ENCODE assay signal across 2 cellular contexts in the genomic region with DNA sequence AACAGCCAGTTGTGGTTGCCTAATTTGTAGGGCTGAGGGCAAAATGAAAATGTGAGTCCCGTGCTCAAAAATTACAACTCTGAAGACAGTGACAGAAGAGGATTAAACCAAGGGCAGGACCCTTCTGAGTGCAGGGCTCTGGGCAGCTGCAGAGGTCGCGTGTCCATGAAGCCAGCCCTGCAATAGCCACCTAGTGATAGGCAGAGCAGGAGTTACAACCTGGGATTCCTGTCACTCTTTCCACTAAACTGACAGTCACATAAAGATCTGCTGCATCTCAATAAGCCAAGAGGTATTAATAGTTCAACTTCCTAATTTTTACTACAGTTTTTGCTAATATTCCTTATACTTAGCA.
TF ChIP-seq lines count a peak whose summit lies in the region.

No MANE protein-coding gene starts in this region.

TF ChIP-seq in GM23338, 12 proteins besides CTCF, POLR2A, EP300 and RAD21 (continued from another document):
- TF ChIP-seq, protein P1, sequence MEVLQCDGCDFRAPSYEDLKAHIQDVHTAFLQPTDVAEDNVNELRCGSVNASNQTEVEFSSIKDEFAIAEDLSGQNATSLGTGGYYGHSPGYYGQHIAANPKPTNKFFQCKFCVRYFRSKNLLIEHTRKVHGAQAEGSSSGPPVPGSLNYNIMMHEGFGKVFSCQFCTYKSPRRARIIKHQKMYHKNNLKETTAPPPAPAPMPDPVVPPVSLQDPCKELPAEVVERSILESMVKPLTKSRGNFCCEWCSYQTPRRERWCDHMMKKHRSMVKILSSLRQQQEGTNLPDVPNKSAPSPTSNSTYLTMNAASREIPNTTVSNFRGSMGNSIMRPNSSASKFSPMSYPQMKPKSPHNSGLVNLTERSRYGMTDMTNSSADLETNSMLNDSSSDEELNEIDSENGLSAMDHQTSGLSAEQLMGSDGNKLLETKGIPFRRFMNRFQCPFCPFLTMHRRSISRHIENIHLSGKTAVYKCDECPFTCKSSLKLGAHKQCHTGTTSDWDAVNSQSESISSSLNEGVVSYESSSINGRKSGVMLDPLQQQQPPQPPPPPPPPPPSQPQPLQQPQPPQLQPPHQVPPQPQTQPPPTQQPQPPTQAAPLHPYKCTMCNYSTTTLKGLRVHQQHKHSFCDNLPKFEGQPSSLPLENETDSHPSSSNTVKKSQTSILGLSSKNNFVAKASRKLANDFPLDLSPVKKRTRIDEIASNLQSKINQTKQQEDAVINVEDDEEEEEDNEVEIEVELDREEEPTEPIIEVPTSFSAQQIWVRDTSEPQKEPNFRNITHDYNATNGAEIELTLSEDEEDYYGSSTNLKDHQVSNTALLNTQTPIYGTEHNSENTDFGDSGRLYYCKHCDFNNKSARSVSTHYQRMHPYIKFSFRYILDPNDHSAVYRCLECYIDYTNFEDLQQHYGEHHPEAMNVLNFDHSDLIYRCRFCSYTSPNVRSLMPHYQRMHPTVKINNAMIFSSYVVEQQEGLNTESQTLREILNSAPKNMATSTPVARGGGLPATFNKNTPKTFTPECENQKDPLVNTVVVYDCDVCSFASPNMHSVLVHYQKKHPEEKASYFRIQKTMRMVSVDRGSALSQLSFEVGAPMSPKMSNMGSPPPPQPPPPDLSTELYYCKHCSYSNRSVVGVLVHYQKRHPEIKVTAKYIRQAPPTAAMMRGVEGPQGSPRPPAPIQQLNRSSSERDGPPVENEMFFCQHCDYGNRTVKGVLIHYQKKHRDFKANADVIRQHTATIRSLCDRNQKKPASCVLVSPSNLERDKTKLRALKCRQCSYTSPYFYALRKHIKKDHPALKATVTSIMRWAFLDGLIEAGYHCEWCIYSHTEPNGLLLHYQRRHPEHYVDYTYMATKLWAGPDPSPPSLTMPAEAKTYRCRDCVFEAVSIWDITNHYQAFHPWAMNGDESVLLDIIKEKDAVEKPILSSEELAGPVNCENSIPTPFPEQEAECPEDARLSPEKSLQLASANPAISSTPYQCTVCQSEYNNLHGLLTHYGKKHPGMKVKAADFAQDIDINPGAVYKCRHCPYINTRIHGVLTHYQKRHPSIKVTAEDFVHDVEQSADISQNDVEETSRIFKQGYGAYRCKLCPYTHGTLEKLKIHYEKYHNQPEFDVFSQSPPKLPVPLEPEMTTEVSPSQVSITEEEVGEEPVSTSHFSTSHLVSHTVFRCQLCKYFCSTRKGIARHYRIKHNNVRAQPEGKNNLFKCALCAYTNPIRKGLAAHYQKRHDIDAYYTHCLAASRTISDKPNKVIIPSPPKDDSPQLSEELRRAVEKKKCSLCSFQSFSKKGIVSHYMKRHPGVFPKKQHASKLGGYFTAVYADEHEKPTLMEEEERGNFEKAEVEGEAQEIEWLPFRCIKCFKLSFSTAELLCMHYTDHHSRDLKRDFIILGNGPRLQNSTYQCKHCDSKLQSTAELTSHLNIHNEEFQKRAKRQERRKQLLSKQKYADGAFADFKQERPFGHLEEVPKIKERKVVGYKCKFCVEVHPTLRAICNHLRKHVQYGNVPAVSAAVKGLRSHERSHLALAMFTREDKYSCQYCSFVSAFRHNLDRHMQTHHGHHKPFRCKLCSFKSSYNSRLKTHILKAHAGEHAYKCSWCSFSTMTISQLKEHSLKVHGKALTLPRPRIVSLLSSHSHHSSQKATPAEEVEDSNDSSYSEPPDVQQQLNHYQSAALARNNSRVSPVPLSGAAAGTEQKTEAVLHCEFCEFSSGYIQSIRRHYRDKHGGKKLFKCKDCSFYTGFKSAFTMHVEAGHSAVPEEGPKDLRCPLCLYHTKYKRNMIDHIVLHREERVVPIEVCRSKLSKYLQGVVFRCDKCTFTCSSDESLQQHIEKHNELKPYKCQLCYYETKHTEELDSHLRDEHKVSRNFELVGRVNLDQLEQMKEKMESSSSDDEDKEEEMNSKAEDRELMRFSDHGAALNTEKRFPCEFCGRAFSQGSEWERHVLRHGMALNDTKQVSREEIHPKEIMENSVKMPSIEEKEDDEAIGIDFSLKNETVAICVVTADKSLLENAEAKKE (CRISPR knock-in tag; IDR thresholded peaks at IDR 0.05) = no peak
- TF ChIP-seq, protein P2, sequence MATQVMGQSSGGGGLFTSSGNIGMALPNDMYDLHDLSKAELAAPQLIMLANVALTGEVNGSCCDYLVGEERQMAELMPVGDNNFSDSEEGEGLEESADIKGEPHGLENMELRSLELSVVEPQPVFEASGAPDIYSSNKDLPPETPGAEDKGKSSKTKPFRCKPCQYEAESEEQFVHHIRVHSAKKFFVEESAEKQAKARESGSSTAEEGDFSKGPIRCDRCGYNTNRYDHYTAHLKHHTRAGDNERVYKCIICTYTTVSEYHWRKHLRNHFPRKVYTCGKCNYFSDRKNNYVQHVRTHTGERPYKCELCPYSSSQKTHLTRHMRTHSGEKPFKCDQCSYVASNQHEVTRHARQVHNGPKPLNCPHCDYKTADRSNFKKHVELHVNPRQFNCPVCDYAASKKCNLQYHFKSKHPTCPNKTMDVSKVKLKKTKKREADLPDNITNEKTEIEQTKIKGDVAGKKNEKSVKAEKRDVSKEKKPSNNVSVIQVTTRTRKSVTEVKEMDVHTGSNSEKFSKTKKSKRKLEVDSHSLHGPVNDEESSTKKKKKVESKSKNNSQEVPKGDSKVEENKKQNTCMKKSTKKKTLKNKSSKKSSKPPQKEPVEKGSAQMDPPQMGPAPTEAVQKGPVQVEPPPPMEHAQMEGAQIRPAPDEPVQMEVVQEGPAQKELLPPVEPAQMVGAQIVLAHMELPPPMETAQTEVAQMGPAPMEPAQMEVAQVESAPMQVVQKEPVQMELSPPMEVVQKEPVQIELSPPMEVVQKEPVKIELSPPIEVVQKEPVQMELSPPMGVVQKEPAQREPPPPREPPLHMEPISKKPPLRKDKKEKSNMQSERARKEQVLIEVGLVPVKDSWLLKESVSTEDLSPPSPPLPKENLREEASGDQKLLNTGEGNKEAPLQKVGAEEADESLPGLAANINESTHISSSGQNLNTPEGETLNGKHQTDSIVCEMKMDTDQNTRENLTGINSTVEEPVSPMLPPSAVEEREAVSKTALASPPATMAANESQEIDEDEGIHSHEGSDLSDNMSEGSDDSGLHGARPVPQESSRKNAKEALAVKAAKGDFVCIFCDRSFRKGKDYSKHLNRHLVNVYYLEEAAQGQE (IDR thresholded peaks at IDR 0.05; ENCODE audit: unreplicated experiment) = no peak
- TF ChIP-seq NANOG (IDR thresholded peaks at IDR 0.05; ENCODE audit: borderline replicate concordance) = no peak
- TF ChIP-seq CREB1 (CRISPR knock-in tag; IDR thresholded peaks at IDR 0.05; ENCODE audit: low read depth) = no peak
- TF ChIP-seq ZNF114 (CRISPR knock-in tag; IDR thresholded peaks at IDR 0.05) = no peak
- TF ChIP-seq, protein P3, sequence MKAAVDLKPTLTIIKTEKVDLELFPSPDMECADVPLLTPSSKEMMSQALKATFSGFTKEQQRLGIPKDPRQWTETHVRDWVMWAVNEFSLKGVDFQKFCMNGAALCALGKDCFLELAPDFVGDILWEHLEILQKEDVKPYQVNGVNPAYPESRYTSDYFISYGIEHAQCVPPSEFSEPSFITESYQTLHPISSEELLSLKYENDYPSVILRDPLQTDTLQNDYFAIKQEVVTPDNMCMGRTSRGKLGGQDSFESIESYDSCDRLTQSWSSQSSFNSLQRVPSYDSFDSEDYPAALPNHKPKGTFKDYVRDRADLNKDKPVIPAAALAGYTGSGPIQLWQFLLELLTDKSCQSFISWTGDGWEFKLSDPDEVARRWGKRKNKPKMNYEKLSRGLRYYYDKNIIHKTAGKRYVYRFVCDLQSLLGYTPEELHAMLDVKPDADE (IDR thresholded peaks at IDR 0.05) = no peak
- no peak for TF ChIP-seq ZNF331 (CRISPR knock-in tag; IDR thresholded peaks at IDR 0.05; ENCODE audit: low read depth)
- no peak for TF ChIP-seq EZH2 (IDR thresholded peaks at IDR 0.05; ENCODE audit: low read depth, unreplicated experiment)
- TF ChIP-seq EZH2phosphoT487 (IDR thresholded peaks at IDR 0.05; ENCODE audit: unreplicated experiment) = no peak
- TF ChIP-seq JUNB (IDR thresholded peaks at IDR 0.05; ENCODE audit: unreplicated experiment) = no peak

TF ChIP-seq in SK-N-SH, 30 proteins besides CTCF, POLR2A, EP300 and RAD21 (continued from another document):
- TF ChIP-seq, protein P2 (IDR thresholded peaks at IDR 0.05; ENCODE audit: low read depth, low read length) = no peak
- TF ChIP-seq POLR2AphosphoS5 (IDR thresholded peaks at IDR 0.05; ENCODE audit: low read depth, low read length) (no peak), FOXJ3 (CRISPR knock-in tag; IDR thresholded peaks at IDR 0.05) (no peak), RFX5 (IDR thresholded peaks at IDR 0.05; ENCODE audit: low read length) (no peak), NRF1 (IDR thresholded peaks at IDR 0.05; ENCODE audit: low read depth, low read length) (no peak), RCOR1 (IDR thresholded peaks at IDR 0.05; ENCODE audit: low read length) (no peak), CHD2 (IDR thresholded peaks at IDR 0.05; ENCODE audit: low read length, partially characterized antibody) (no peak), SMC3 (IDR thresholded peaks at IDR 0.05; ENCODE audit: low read depth, low read length) (no peak), SIN3A (IDR thresholded peaks at IDR 0.05; ENCODE audit: borderline replicate concordance, low read depth, low read length) (no peak), TAF1 (IDR thresholded peaks at IDR 0.05; ENCODE audit: borderline replicate concordance, low read depth, low read length) (no peak), ELF1 (IDR thresholded peaks at IDR 0.05) (no peak), GABPA (IDR thresholded peaks at IDR 0.05; ENCODE audit: low read depth) (no peak)
- TF ChIP-seq, protein P4, sequence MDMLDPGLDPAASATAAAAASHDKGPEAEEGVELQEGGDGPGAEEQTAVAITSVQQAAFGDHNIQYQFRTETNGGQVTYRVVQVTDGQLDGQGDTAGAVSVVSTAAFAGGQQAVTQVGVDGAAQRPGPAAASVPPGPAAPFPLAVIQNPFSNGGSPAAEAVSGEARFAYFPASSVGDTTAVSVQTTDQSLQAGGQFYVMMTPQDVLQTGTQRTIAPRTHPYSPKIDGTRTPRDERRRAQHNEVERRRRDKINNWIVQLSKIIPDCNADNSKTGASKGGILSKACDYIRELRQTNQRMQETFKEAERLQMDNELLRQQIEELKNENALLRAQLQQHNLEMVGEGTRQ (IDR thresholded peaks at IDR 0.05; ENCODE audit: borderline replicate concordance, low read depth, low read length) = no peak
TF ChIP-seq in SK-N-SH: peak in this region for 0.
